ENCODE assay signal across 14 cellular contexts in genomic region chr4:184668511-184669114, GRCh38. TPM values are rescaled to one million over a fixed set of nuclear protein-coding genes. Genes with fewer than 3 reads are reported as not detected.
DNase-seq lines count a peak whose midpoint lies in the region; ATAC-seq and TF ChIP-seq lines count a peak whose summit lies in the region.
"Had no signal": no experiment of that assay in that cellular context is flagged by ENCODE, and none has a peak within 500 bp of the region (broad histone marks: within the 10 kb centered on the region; RNA-seq: fewer than 3 reads in every experiment).

No MANE protein-coding gene starts in this region.

- no peaks in the 10 kb centered on the region for H3K27me3 Mint-ChIP-seq in activated T-cell treated with anti-CD3 and anti-CD28 coated beads, Interleukin-2, amount 50 U/mL, for 24 hours
- H3K27me3 Mint-ChIP-seq in T-cell (no peaks in the 10 kb centered on the region), endothelial cell (ENCODE audit: unreplicated experiment) (peaks cover 3% of the 10 kb centered on the region)
- H3K27me3 Mint-ChIP-seq: IgD-negative memory B cell had no signal

- TF ChIP-seq POLR2A in stomach (IDR thresholded peaks at IDR 0.05), result no peak

- no peak for DNase-seq in activated T-cell treated with anti-CD3 and anti-CD28 coated beads, Interleukin-2, amount 50 U/mL, for 24 hours
- no peak for DNase-seq in activated T-cell treated with anti-CD3 and anti-CD28 coated beads, Interleukin-2, amount 50 U/mL, for 1 hour
- DNase-seq in T-cell (peak in 2 of 34 experiments; percentile 7 to 11), endothelial cell (ENCODE audit: low spot score) (no peak), stomach (no peak), AG20443 (ENCODE audit: low spot score) (no peak), UCSD-AML1 (lab: John Stamatoyannopoulos, UW; ENCODE audit: unreplicated experiment) (no peak)
- DNase-seq: ACHN; activated CD4-positive, alpha-beta T cell treated with anti-CD3 and anti-CD28 coated beads for 48 hours; GM23248; NCI-H2171; SHP77 had no signal

- H3K36me3 Mint-ChIP-seq in activated T-cell treated with anti-CD3 and anti-CD28 coated beads, Interleukin-2, amount 50 U/mL, for 24 hours (ENCODE audit: low read depth), result peaks cover 71% of the 10 kb centered on the region
- peaks cover 44% of the 10 kb centered on the region for H3K36me3 Mint-ChIP-seq in T-cell
- H3K36me3 Mint-ChIP-seq in endothelial cell (ENCODE audit: low read depth, unreplicated experiment), result peaks cover 26% of the 10 kb centered on the region

- intact Hi-C loops in stomach (cut with DNase I; ENCODE audit: low total_unique reads), result no loop called here

- TF ChIP-seq EP300 in stomach (IDR thresholded peaks at IDR 0.05), result no peak

- no peaks in the 10 kb centered on the region for H3K9me3 Mint-ChIP-seq in activated T-cell treated with anti-CD3 and anti-CD28 coated beads, Interleukin-2, amount 50 U/mL, for 24 hours
- no peaks in the 10 kb centered on the region for H3K9me3 Mint-ChIP-seq in T-cell
- no peaks in the 10 kb centered on the region for H3K9me3 Mint-ChIP-seq in endothelial cell (ENCODE audit: unreplicated experiment)
- H3K9me3 Mint-ChIP-seq: IgD-negative memory B cell had no signal

- H3K36me3 ChIP-seq in stomach, result peaks cover 12 to 79% (median 49%) of the 10 kb centered on the region in 4 donors

- TF ChIP-seq CTCF in endothelial cell (IDR thresholded peaks at IDR 0.05; ENCODE audit: unreplicated experiment), result no peak
- no peak for TF ChIP-seq CTCF in stomach (IDR thresholded peaks at IDR 0.05)

- no peak overlapping the region for H3K4me3 Mint-ChIP-seq in activated T-cell treated with anti-CD3 and anti-CD28 coated beads, Interleukin-2, amount 50 U/mL, for 24 hours
- H3K4me3 Mint-ChIP-seq in T-cell (peak overlapping the region in 1 of 3 donors; percentile 21), endothelial cell (ENCODE audit: unreplicated experiment) (peak overlapping the region; percentile 5)

- H3K27me3 ChIP-seq in stomach, result no peaks in the 10 kb centered on the region

- peaks cover 24% of the 10 kb centered on the region for H3K4me1 Mint-ChIP-seq in activated T-cell treated with anti-CD3 and anti-CD28 coated beads, Interleukin-2, amount 50 U/mL, for 24 hours (ENCODE audit: low read depth)
- H3K4me1 Mint-ChIP-seq in T-cell (peaks cover 19 to 30% (median 25%) of the 10 kb centered on the region in 3 donors), endothelial cell (ENCODE audit: unreplicated experiment) (peaks cover 9% of the 10 kb centered on the region)

- CTCF ChIA-PET in T-cell (lab: Charles Lee), result interaction anchor here in 1 of 2 donors (0.8 kb wide), 1 partner anchor 19 kb away, joined by 4 read pairs; the partner anchor contains the start of genes CASP3 and PRIMPOL

- H3K9me3 ChIP-seq in stomach, result no peaks in the 10 kb centered on the region

- peak overlapping the region; percentile 53 for H3K27ac Mint-ChIP-seq in activated T-cell treated with anti-CD3 and anti-CD28 coated beads, Interleukin-2, amount 50 U/mL, for 24 hours
- H3K27ac Mint-ChIP-seq in T-cell (peak overlapping the region; percentile 83 to 87), endothelial cell (ENCODE audit: unreplicated experiment) (peak overlapping the region; percentile 10)
- H3K27ac Mint-ChIP-seq: IgD-negative memory B cell had no signal

- ATAC-seq in T-cell (replicated peaks in 1 of 4) (peak; percentile 48 to 78 (median 68)), GM21786 (IDR thresholded peaks at IDR 0.05; ENCODE audit: unreplicated experiment) (no peak)

- no peak overlapping the region for H3K4me3 ChIP-seq in stomach
- H3K4me3 ChIP-seq: GM23248 had no signal

- H3K27ac ChIP-seq in stomach, result peak overlapping the region in 4 of 5 donors; percentile 42 to 75 (median 60)
- H3K27ac ChIP-seq: GM23248 had no signal

- H3K4me1 ChIP-seq in stomach, result peaks cover 3 to 31% (median 17%) of the 10 kb centered on the region in 4 donors

- WGBS in stomach, 5 donors, result 82 to 89% (median 83%) methylated on average over 9 of the region's 9 CpGs

- POLR2A ChIA-PET in T-cell (lab: Charles Lee), result interaction anchor here in 1 of 2 donors (1.0 kb wide), 1 partner anchor 19 kb away, joined by 7 read pairs; the partner anchor contains the start of genes CASP3 and PRIMPOL

RNA-seq across cellular contexts. Expression of gene PRIMPOL, which starts 19.1 kb away (rescaled TPM):
- 10 to 100 TPM; 11.6 to 14.8 (median 12.4) TPM for total RNA-seq in T-cell
- 12.3 TPM for total RNA-seq in endothelial cell (ENCODE audit: unreplicated experiment)
- total RNA-seq in stomach, result 10 to 100 TPM; 14.8 to 88.8 (median 32.4) TPM
- polyA plus RNA-seq in stomach, result 10 to 100 TPM; 11.5 to 20.2 (median 12.8) TPM

RNA-seq across cellular contexts. Expression of gene CASP3, which starts 19.4 kb away (rescaled TPM):
- total RNA-seq in T-cell, result 10 to 100 TPM; 10.7 to 23.5 (median 19.9) TPM
- 53.2 TPM for total RNA-seq in endothelial cell (ENCODE audit: unreplicated experiment)
- total RNA-seq in stomach, result 10 to 100 TPM; 12.5 to 52.5 (median 18.8) TPM
- polyA plus RNA-seq in stomach, result 10 to 100 TPM; 12.7 to 27.3 (median 18.7) TPM

Comparison
In these comparisons a context has a peak if more than half of its experiments do, and no peak if none do; other contexts are left out.
1. H3K27ac Mint-ChIP-seq: peak in every context shown above with its lines; median percentile 85 in T-cell; 53 in activated T-cell treated with anti-CD3 and anti-CD28 coated beads, Interleukin-2, amount 50 U/mL, for 24 hours; 10 in endothelial cell.